Comparison of ENCODE assay signal across 8 cellular contexts in genomic region chr13:42992585-42993122, GRCh38. TPM values are rescaled to one million over a fixed set of nuclear protein-coding genes. Genes with fewer than 3 reads are reported as not detected.
A peak's percentile ranks its signal among the peaks of the same experiment; 100 is the strongest.
DNase-seq lines count a peak whose midpoint lies in the region; ATAC-seq, FAIRE-seq and TF ChIP-seq lines count a peak whose summit lies in the region.

No MANE protein-coding gene starts in this region.

- H3K9me2 ChIP-seq in PC-3 (replicated peaks; ENCODE audit: low read length): no peaks in the 10 kb centered on the region

- peaks cover 12% of the 10 kb centered on the region for H3K23me2 ChIP-seq in H9 (ENCODE audit: insufficient read length, low read depth, low read length, poor library complexity, severe bottlenecking)

- no peak overlapping the region for H2AK5ac ChIP-seq in H9 (ENCODE audit: insufficient read length, low read length)

- in situ Hi-C loops in G401 (cut with HindIII; ENCODE audit: low sequenced_read_pairs): no loop called here

- H3K27ac Mint-ChIP-seq in H9: no peak overlapping the region

- H3K79me2 ChIP-seq in H9 (ENCODE audit: insufficient read depth, low read length): no peaks in the 10 kb centered on the region
- H3K79me2 ChIP-seq in PC-3 (ENCODE audit: low read length): no peaks in the 10 kb centered on the region
- no peaks in the 10 kb centered on the region for H3K79me2 ChIP-seq in endothelial cell of umbilical vein (ENCODE audit: control insufficient read depth, insufficient read depth, low read length)

- no peaks in the 10 kb centered on the region for H3K79me1 ChIP-seq in H9 (ENCODE audit: insufficient read depth, low read depth, low read length, poor library complexity, severe bottlenecking)

- H3K27me3 ChIP-seq in H9 (ENCODE audit: insufficient read depth, low read length) (no peaks in the 10 kb centered on the region; the same call in 1 of the 2 replicates), PC-3 (ENCODE audit: low read length) (no peaks in the 10 kb centered on the region), endothelial cell of umbilical vein (ENCODE audit: control insufficient read depth in 2 of 2, insufficient read depth in 2 of 2, low read length in 2 of 2) (no peaks in the 10 kb centered on the region), pancreas (no peaks in the 10 kb centered on the region)

- H3K23ac ChIP-seq in H9 (ENCODE audit: insufficient read length, low read depth, low read length): no peak overlapping the region

- no peak overlapping the region for H3K27ac ChIP-seq in H9 (ENCODE audit: insufficient read length, low read depth, low read length)
- H3K27ac ChIP-seq in PC-3 (ENCODE audit: low read length): no peak overlapping the region
- peak overlapping the region; percentile 2 for H3K27ac ChIP-seq in endothelial cell of umbilical vein (ENCODE audit: insufficient read depth, low read depth, low read length)
- peak overlapping the region; percentile 46 to 85 (median 76) for H3K27ac ChIP-seq in pancreas

- TF ChIP-seq CTCF in GM12864 (IDR thresholded peaks at IDR 0.05; ENCODE audit: low read depth, low read length, missing control alignments) (no peak), H9 (conservative IDR thresholded peaks at IDR 0.05) (no peak), PC-3 (conservative IDR thresholded peaks at IDR 0.05; ENCODE audit: low read depth, low read length) (no peak), endothelial cell of umbilical vein (IDR thresholded peaks at IDR 0.05; ENCODE audit: extremely low read depth in 1 of 2, insufficient read depth in 1 of 2, low read depth in 1 of 2, low read length in 2 of 2) (no peak), pancreas (IDR thresholded peaks at IDR 0.05) (no peak)

- H3K4me3 ChIP-seq in GM12864 (ENCODE audit: low read depth, low read length) (peak overlapping the region; percentile 63), PC-3 (ENCODE audit: low read length) (peak overlapping the region; percentile 61), endothelial cell of umbilical vein (replicated peaks in 1 of 3; ENCODE audit: insufficient read depth in 1 of 3, low read depth in 1 of 3, low read length in 3 of 3) (peak overlapping the region; percentile 62 to 77 (median 70)), pancreas (peak overlapping the region; percentile 35 to 68 (median 54))

- no peaks in the 10 kb centered on the region for H3F3A ChIP-seq in PC-3 (ENCODE audit: low read length, unreplicated experiment)

- no peak overlapping the region for H3T11ph ChIP-seq in H9 (ENCODE audit: low read length)

- H3K9me1 ChIP-seq in endothelial cell of umbilical vein (replicated peaks; ENCODE audit: control insufficient read depth, extremely low read depth, insufficient read depth, low read length): no peaks in the 10 kb centered on the region

- CTCF ChIA-PET in PC-3 (lab: Charles Lee) (no interaction called here), endothelial cell of umbilical vein (lab: Charles Lee) (interaction anchor here (0.9 to 4.0 kb wide), 4 partner anchors 21 to 93 kb away, joined by 3 to 21 read pairs (median 6); partner anchors contain the start of gene DNAJC15)

- no CpG with 5 or more reads among the region's 5 CpGs for WGBS in H9 (ENCODE audit: extremely low coverage, insufficient read length, low lambda C conversion rate)
- WGBS in pancreas, 2 donors: 16 to 29% methylated on average over 5 of the region's 5 CpGs

- H2AFZ ChIP-seq in H9 (ENCODE audit: low read length) (no peak overlapping the region), PC-3 (ENCODE audit: low read length) (peak overlapping the region; percentile 77), endothelial cell of umbilical vein (ENCODE audit: low read depth, low read length) (peak overlapping the region; percentile 98)

- no peak overlapping the region for H2BK120ac ChIP-seq in H9 (ENCODE audit: low read depth, low read length, poor library complexity, severe bottlenecking)

- no peak overlapping the region for H2BK20ac ChIP-seq in H9 (ENCODE audit: low read depth, low read length, poor library complexity, severe bottlenecking)

- no peak overlapping the region for H4K8ac ChIP-seq in H9 (replicated peaks; ENCODE audit: insufficient read length, low read depth, low read length)

- no peaks in the 10 kb centered on the region for H3K4me1 ChIP-seq in H9 (ENCODE audit: insufficient read depth, low read length)
- H3K4me1 ChIP-seq in PC-3 (ENCODE audit: insufficient read depth, low read length): peaks cover 17% of the 10 kb centered on the region
- peaks cover 22% of the 10 kb centered on the region for H3K4me1 ChIP-seq in endothelial cell of umbilical vein (ENCODE audit: control insufficient read depth, extremely low read depth, insufficient read depth, low read length)
- peaks cover 0 to 7% (median 3%) of the 10 kb centered on the region in 3 donors for H3K4me1 ChIP-seq in pancreas

- DNase-seq in GM12864 (ENCODE audit: low read depth) (no peak), H9 (no peak), PC-3 (no peak), endothelial cell of umbilical vein (ENCODE audit: low read depth, low spot score) (no peak), pancreas (no peak), G401 (ENCODE audit: low spot score) (no peak), COLO668 (lab: John Stamatoyannopoulos, UW; ENCODE audit: unreplicated experiment) (no peak), RCC 7860 (ENCODE audit: low spot score) (no peak)

- intact Hi-C loops in PC-3 (cut with micrococcal nuclease) (no loop called here), endothelial cell of umbilical vein (cut with micrococcal nuclease) (loop anchor here (1.0 to 5.0 kb wide), 3 partner anchors 31 to 85 kb away; partner anchors contain the start of gene DNAJC15), pancreas (cut with DNase I) (no loop called here)

- ATAC-seq in PC-3 (no peak), pancreas (peak; percentile 38 to 67 (median 51))

- H3K14ac ChIP-seq in H9 (ENCODE audit: insufficient read depth, low read length): no peak overlapping the region

- BruUV-seq in PC-3 (replicated peaks; lab: Mats Ljungman, UMichigan) (TSS peak; percentile 76), endothelial cell of umbilical vein (replicated peaks; lab: Mats Ljungman, UMichigan) (no TSS peak)

- H3K56ac ChIP-seq in H9 (ENCODE audit: insufficient read length, low read depth, low read length): no peak overlapping the region

- POLR2A ChIA-PET in PC-3 (lab: Charles Lee; ENCODE audit: unreplicated experiment) (no interaction called here), endothelial cell of umbilical vein (lab: Charles Lee) (interaction anchor here (1.0 kb wide), 1 partner anchor 887 kb away, joined by 3 read pairs; the partner anchor contains the start of genes CCDC122 and LACC1)

- no peaks in the 10 kb centered on the region for H3K9me3 ChIP-seq in H9 (ENCODE audit: control insufficient read depth, low read depth, low read length)
- H3K9me3 ChIP-seq in PC-3 (ENCODE audit: low read length): no peaks in the 10 kb centered on the region
- H3K9me3 ChIP-seq in endothelial cell of umbilical vein (replicated peaks; ENCODE audit: control insufficient read depth, insufficient read depth, low read length): no peaks in the 10 kb centered on the region
- no peaks in the 10 kb centered on the region for H3K9me3 ChIP-seq in pancreas

- no peaks in the 10 kb centered on the region for H3K36me3 Mint-ChIP-seq in H9 (ENCODE audit: insufficient read depth in 1 of 3, low read depth in 3 of 3)

- H4K5ac ChIP-seq in H9 (ENCODE audit: insufficient read length, low read depth, low read length): no peak overlapping the region

- no peak overlapping the region for H2BK5ac ChIP-seq in H9 (ENCODE audit: insufficient read length, low read length)

- H3K36me3 ChIP-seq in PC-3 (ENCODE audit: low read depth, low read length) (no peaks in the 10 kb centered on the region), endothelial cell of umbilical vein (ENCODE audit: control insufficient read depth in 2 of 2, extremely low read depth in 1 of 2, insufficient read depth in 2 of 2, low read length in 2 of 2) (no peaks in the 10 kb centered on the region), pancreas (no peaks in the 10 kb centered on the region)

- no peak overlapping the region for H3K4ac ChIP-seq in H9 (ENCODE audit: low read depth, low read length)

- H2BK15ac ChIP-seq in H9 (ENCODE audit: low read depth, low read length): no peak overlapping the region

- peaks cover 10 to 11% of the 10 kb centered on the region in 2 experiments for H3K4me1 Mint-ChIP-seq in H9

- peaks cover 33% of the 10 kb centered on the region for H3K27me3 Mint-ChIP-seq in H9 (ENCODE audit: low read depth)

- dilution Hi-C loops in endothelial cell of umbilical vein (cut with MboI; ENCODE audit: extremely low pct_ligation_motif_present, low sequenced_read_pairs): no loop called here

- H3K18ac ChIP-seq in H9 (ENCODE audit: insufficient read length, low read depth, low read length): no peak overlapping the region

- H2BK12ac ChIP-seq in H9 (ENCODE audit: insufficient read length, low read depth, low read length): no peak overlapping the region

- no peak for TF ChIP-seq POLR2A in endothelial cell of umbilical vein (IDR thresholded peaks at IDR 0.05; ENCODE audit: low read depth, low read length)

- H3K9me3 Mint-ChIP-seq in H9: no peaks in the 10 kb centered on the region

- FAIRE-seq in endothelial cell of umbilical vein (lab: Jason Lieb, UNC): no peak
- no peak for FAIRE-seq in pancreas (lab: Jason Lieb, UNC)
- no peak for FAIRE-seq in RCC 7860 (lab: Jason Lieb, UNC)

- H4K91ac ChIP-seq in H9 (ENCODE audit: insufficient read length, low read depth, low read length): no peak overlapping the region

- no peaks in the 10 kb centered on the region for H4K20me1 ChIP-seq in H9 (ENCODE audit: control insufficient read depth, insufficient read depth, insufficient read length)
- H4K20me1 ChIP-seq in PC-3 (ENCODE audit: low read length): no peaks in the 10 kb centered on the region
- no peaks in the 10 kb centered on the region for H4K20me1 ChIP-seq in endothelial cell of umbilical vein (replicated peaks; ENCODE audit: control insufficient read depth, extremely low read depth, insufficient read depth, low read length)

- peak overlapping the region; percentile 70 to 80; a peak in 4 of 5 replicates for H3K4me3 Mint-ChIP-seq in H9

- H3K4me2 ChIP-seq in H9 (ENCODE audit: insufficient read depth, insufficient read length, low read length) (peak overlapping the region; percentile 57), PC-3 (ENCODE audit: low read length) (peak overlapping the region; percentile 70), endothelial cell of umbilical vein (ENCODE audit: insufficient read depth, low read length) (peak overlapping the region; percentile 95)

- H3K9ac ChIP-seq in H9 (ENCODE audit: extremely low read depth, insufficient read length, low read length) (no peak overlapping the region), PC-3 (ENCODE audit: low read length) (0 out of 2 replicates have a peak overlapping the region, but pooled peaks have one; percentile 10), endothelial cell of umbilical vein (replicated peaks; ENCODE audit: extremely low read depth, insufficient read depth, low read length) (peak overlapping the region; percentile 73)

RNA-seq across cellular contexts. Expression of gene EPSTI1, which starts 0.6 kb away (rescaled TPM):
- total RNA-seq in H9 (2021) (0.70 and 1.3 TPM in 2 replicates), PC-3 (2014; rRNA removed) (1.3 and 1.9 TPM in 2 replicates), endothelial cell of umbilical vein (0.74 and 3.1 TPM in 2 replicates), pancreas (1 to 10 TPM in 5 of 6 donors, under 1 TPM in 1; 0.83 to 9.7 (median 2.1) TPM)
- polyA plus RNA-seq in endothelial cell of umbilical vein (0.76 and 0.77 TPM in 2 replicates), pancreas (1 to 10 TPM; 1.4 to 3.0 TPM)
- 0.55 and 0.58 TPM in 2 replicates for polyA plus RNA-seq in endothelial cell of umbilical vein (2011; cell fraction: cytosol; rRNA removed)
- polyA plus RNA-seq in endothelial cell of umbilical vein (2011; cell fraction: nucleus; rRNA removed): 0.67 and 0.74 TPM in 2 replicates
- 0.98 and 1.3 TPM in 2 replicates for polyA plus RNA-seq in endothelial cell of umbilical vein (2012)
- polyA minus RNA-seq in endothelial cell of umbilical vein: 0.49 and 0.76 TPM in 2 replicates
- not detected for polyA minus RNA-seq in endothelial cell of umbilical vein (2011; cell fraction: cytosol; rRNA and poly(A)+ RNA removed)
- polyA minus RNA-seq in endothelial cell of umbilical vein (2011; cell fraction: nucleus; rRNA and poly(A)+ RNA removed): 0.77 and 1.2 TPM in 2 replicates
- total RNA-seq in G401 (2014; rRNA removed; shearing (Covaris generic)): not detected in 2 replicates

RNA-seq across cellular contexts. Expression of gene DNAJC15, which starts 30.7 kb away (rescaled TPM):
- total RNA-seq in H9 (2021) (12.2 and 13.4 TPM in 2 replicates), PC-3 (2014; rRNA removed) (1.9 and 12.5 TPM in 2 replicates), endothelial cell of umbilical vein (20.9 and 21.8 TPM in 2 replicates), pancreas (1 to 10 TPM; 5.2 to 9.6 (median 6.8) TPM)
- polyA plus RNA-seq in endothelial cell of umbilical vein (33.7 and 40.8 TPM in 2 replicates), pancreas (10 to 100 TPM in 1 of 2 donors, 1 to 10 TPM in 1; 5.2 to 10.2 TPM)
- polyA plus RNA-seq in endothelial cell of umbilical vein (2011; cell fraction: cytosol; rRNA removed): 49.2 and 49.6 TPM in 2 replicates
- polyA plus RNA-seq in endothelial cell of umbilical vein (2011; cell fraction: nucleus; rRNA removed): 14.0 and 16.3 TPM in 2 replicates
- polyA plus RNA-seq in endothelial cell of umbilical vein (2012): 26.9 and 27.9 TPM in 2 replicates
- polyA minus RNA-seq in endothelial cell of umbilical vein: 37.4 and 45.0 TPM in 2 replicates
- polyA minus RNA-seq in endothelial cell of umbilical vein (2011; cell fraction: cytosol; rRNA and poly(A)+ RNA removed): 5.6 TPM
- polyA minus RNA-seq in endothelial cell of umbilical vein (2011; cell fraction: nucleus; rRNA and poly(A)+ RNA removed): 10.0 and 12.5 TPM in 2 replicates
- total RNA-seq in G401 (2014; rRNA removed; shearing (Covaris generic)): 8.4 and 16.3 TPM in 2 replicates

Comparison
In these comparisons a context has a peak if more than half of its experiments do, and no peak if none do; other contexts are left out.
1. H3K27ac ChIP-seq: peak in endothelial cell of umbilical vein (single experiment) and pancreas (4 of 4); none in H9 (single experiment) and PC-3 (single experiment).
2. Peak in every context shown above with its lines, with median percentiles within 50 percentile points of each other: H3K4me3 ChIP-seq and H3K4me2 ChIP-seq.